ENCODE assay signal across 8 cellular contexts in the genomic region with DNA sequence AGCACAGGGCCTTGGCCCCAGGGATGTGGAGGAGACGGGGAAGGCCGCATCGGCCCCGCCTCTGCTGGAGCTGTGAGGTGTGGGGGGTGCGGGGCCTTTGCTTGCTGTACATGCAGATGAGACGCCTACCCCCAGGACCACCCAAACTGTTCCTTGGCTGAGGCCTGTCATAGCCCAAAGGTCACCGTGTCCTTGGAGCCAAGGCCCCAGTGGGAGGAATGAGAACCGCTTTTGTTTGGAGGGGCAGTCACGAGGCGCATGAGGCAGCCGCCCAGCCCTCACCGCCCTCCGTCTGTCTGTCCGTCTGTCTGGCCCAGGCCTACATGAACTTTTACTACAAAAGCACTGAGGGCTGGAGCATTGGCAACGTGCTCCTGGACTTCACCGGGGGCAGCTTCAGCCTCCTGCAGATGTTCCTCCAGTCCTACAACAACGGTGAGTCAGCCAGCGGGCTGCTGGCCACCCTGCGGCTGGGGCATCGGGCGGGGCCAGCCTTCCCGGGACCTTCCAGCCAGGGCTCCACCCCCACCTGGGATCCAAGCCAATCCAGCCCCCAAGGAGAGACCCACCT. TPM values are rescaled to one million over a fixed set of nuclear protein-coding genes. Genes with fewer than 3 reads are reported as not detected.
DNase-seq lines count a peak whose midpoint lies in the region; ATAC-seq, FAIRE-seq and TF ChIP-seq lines count a peak whose summit lies in the region.

No MANE protein-coding gene starts in this region.

- peak; percentile 22 to 66 (median 62) for ATAC-seq in pancreas
- no peak for ATAC-seq in HG02588 (IDR thresholded peaks at IDR 0.05; ENCODE audit: unreplicated experiment)

- no peaks in the 10 kb centered on the region for H3K9me3 ChIP-seq in pancreas

- H3K27me3 ChIP-seq in pancreas = no peaks in the 10 kb centered on the region

- peak overlapping the region in 3 of 4 donors; percentile 3 to 55 (median 12) for H3K27ac ChIP-seq in pancreas

- 67 to 85% methylated on average over 22 of the region's 22 CpGs for WGBS in pancreas, 2 donors

- peak; percentile 57 for DNase-seq in Ammon's horn (ENCODE audit: low spot score)
- peak; percentile 57 for DNase-seq in T1000 (lab: John Stamatoyannopoulos, UW)
- peak; percentile 90 to 96 for DNase-seq in foreskin fibroblast
- DNase-seq in pancreas = peak in 4 of 6 donors; percentile 25 to 82 (median 58)
- DNase-seq in NCI-H146 treated with DMSO at 0.1 percent for 48 hours (lab: John Stamatoyannopoulos, UW; ENCODE audit: unreplicated experiment) = no peak
- no peak for DNase-seq in NCI-H187 treated with DMSO at 0.1 percent for 48 hours (lab: John Stamatoyannopoulos, UW)
- DNase-seq in NCI-H2196 (lab: John Stamatoyannopoulos, UW; ENCODE audit: unreplicated experiment) = no peak

- intact Hi-C loops in pancreas (cut with DNase I) = no loop called here

- FAIRE-seq in pancreas (lab: Jason Lieb, UNC) = no peak

- no peak overlapping the region for H3K4me3 ChIP-seq in foreskin fibroblast (ENCODE audit: low read depth in 1 of 2, low read length in 2 of 2)
- no peak overlapping the region for H3K4me3 ChIP-seq in pancreas

- peaks cover 0 to 3% (median 0%) of the 10 kb centered on the region in 3 donors for H3K4me1 ChIP-seq in pancreas

- TF ChIP-seq CTCF in foreskin fibroblast (IDR thresholded peaks at IDR 0.05; ENCODE audit: low read depth, low read length) = peak; percentile 13
- TF ChIP-seq CTCF in pancreas (IDR thresholded peaks at IDR 0.05) = no peak

- peaks cover 0 to 13% (median 0%) of the 10 kb centered on the region in 3 donors for H3K36me3 ChIP-seq in pancreas

RNA-seq across cellular contexts. Expression of a gene that starts 8.8 kb away (rescaled TPM):
- 10 to 100 TPM; 31.4 to 80.6 (median 36.5) TPM for total RNA-seq in pancreas
- polyA plus RNA-seq in pancreas = 10 to 100 TPM; 58.4 to 62.7 TPM

RNA-seq across cellular contexts. Expression of a gene that starts 9.0 kb away (rescaled TPM):
- total RNA-seq in pancreas = 10 to 100 TPM; 12.1 to 19.7 (median 14.4) TPM
- 10 to 100 TPM; 30.9 to 34.6 TPM for polyA plus RNA-seq in pancreas

RNA-seq across cellular contexts. Expression of a gene that starts 23.1 kb away (rescaled TPM):
- 10 to 100 TPM in 5 of 6 donors, 1 to 10 TPM in 1; 9.0 to 14.2 (median 12.4) TPM for total RNA-seq in pancreas
- polyA plus RNA-seq in pancreas = 10 to 100 TPM; 12.6 to 14.0 TPM

RNA-seq across cellular contexts. Expression of a gene that starts 23.6 kb away (rescaled TPM):
- 1 to 10 TPM; 8.0 to 9.8 (median 8.8) TPM for total RNA-seq in pancreas
- 10 to 100 TPM in 1 of 2 donors, 1 to 10 TPM in 1; 7.4 to 10.5 TPM for polyA plus RNA-seq in pancreas

RNA-seq across cellular contexts. Expression of a gene that starts 36.3 kb away (rescaled TPM):
- total RNA-seq in pancreas = 1 to 10 TPM in 1 of 6 donors, under 1 TPM in 5; 0.13 to 1.4 (median 0.47) TPM
- 1 to 10 TPM in 1 of 2 donors, under 1 TPM in 1; 0.91 to 1.3 TPM for polyA plus RNA-seq in pancreas

Comparison
In these comparisons a context has a peak if more than half of its experiments do, and no peak if none do; other contexts are left out.
1. DNase-seq: peak in Ammon's horn (single experiment), T1000 (single experiment), foreskin fibroblast (2 of 2) and pancreas (4 of 6); none in NCI-H146 treated with DMSO at 0.1 percent for 48 hours (single experiment), NCI-H187 treated with DMSO at 0.1 percent for 48 hours (single experiment) and NCI-H2196 (single experiment).